Comparison of ENCODE assay signal across 1 cellular context in the genomic region with DNA sequence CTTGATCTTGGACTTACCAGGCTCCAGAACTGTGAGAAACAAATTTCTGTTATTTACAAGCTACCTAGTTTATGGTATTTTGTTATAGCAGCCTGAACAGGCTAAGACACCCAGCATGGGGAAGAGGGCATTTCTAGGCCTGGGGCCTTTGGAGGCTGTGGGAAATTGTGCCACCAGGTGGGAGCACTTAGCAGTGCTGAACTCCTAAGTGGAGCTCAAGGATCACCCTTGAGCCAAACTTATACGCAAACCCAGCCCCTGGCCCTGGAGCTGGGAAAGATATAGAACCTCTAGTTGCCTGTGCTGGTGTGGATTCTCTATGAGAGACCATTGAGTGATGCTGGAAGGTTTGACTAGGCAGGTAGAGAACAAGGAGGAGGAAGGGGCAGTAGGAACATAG.
TF ChIP-seq lines count a peak whose summit lies in the region.

No MANE protein-coding gene starts in this region.

TF ChIP-seq in H1, 55 proteins besides CTCF, POLR2A, EP300 and RAD21:
- TF ChIP-seq CHD2 (IDR thresholded peaks at IDR 0.05; ENCODE audit: low read length) (no peak), RNF2 (IDR thresholded peaks at IDR 0.05; ENCODE audit: borderline replicate concordance, low read depth, low read length, missing control alignments, poor library complexity, severe bottlenecking) (no peak), ZNF274 (IDR thresholded peaks at IDR 0.05; ENCODE audit: borderline replicate concordance, extremely low read depth, low read length) (no peak), SAP30 (IDR thresholded peaks at IDR 0.05; ENCODE audit: insufficient read depth, insufficient replicate concordance, low read length) (no peak), EGR1 (IDR thresholded peaks at IDR 0.05; ENCODE audit: borderline replicate concordance, low read depth, low read length) (no peak), SP2 (IDR thresholded peaks at IDR 0.05; ENCODE audit: low read length) (no peak), NRF1 (IDR thresholded peaks at IDR 0.05; ENCODE audit: low read depth, low read length) (no peak), EZH2 (IDR thresholded peaks at IDR 0.05; ENCODE audit: low read depth, low read length, severe bottlenecking) (no peak), SP4 (IDR thresholded peaks at IDR 0.05; ENCODE audit: low read length) (no peak)
- TF ChIP-seq, protein P1, sequence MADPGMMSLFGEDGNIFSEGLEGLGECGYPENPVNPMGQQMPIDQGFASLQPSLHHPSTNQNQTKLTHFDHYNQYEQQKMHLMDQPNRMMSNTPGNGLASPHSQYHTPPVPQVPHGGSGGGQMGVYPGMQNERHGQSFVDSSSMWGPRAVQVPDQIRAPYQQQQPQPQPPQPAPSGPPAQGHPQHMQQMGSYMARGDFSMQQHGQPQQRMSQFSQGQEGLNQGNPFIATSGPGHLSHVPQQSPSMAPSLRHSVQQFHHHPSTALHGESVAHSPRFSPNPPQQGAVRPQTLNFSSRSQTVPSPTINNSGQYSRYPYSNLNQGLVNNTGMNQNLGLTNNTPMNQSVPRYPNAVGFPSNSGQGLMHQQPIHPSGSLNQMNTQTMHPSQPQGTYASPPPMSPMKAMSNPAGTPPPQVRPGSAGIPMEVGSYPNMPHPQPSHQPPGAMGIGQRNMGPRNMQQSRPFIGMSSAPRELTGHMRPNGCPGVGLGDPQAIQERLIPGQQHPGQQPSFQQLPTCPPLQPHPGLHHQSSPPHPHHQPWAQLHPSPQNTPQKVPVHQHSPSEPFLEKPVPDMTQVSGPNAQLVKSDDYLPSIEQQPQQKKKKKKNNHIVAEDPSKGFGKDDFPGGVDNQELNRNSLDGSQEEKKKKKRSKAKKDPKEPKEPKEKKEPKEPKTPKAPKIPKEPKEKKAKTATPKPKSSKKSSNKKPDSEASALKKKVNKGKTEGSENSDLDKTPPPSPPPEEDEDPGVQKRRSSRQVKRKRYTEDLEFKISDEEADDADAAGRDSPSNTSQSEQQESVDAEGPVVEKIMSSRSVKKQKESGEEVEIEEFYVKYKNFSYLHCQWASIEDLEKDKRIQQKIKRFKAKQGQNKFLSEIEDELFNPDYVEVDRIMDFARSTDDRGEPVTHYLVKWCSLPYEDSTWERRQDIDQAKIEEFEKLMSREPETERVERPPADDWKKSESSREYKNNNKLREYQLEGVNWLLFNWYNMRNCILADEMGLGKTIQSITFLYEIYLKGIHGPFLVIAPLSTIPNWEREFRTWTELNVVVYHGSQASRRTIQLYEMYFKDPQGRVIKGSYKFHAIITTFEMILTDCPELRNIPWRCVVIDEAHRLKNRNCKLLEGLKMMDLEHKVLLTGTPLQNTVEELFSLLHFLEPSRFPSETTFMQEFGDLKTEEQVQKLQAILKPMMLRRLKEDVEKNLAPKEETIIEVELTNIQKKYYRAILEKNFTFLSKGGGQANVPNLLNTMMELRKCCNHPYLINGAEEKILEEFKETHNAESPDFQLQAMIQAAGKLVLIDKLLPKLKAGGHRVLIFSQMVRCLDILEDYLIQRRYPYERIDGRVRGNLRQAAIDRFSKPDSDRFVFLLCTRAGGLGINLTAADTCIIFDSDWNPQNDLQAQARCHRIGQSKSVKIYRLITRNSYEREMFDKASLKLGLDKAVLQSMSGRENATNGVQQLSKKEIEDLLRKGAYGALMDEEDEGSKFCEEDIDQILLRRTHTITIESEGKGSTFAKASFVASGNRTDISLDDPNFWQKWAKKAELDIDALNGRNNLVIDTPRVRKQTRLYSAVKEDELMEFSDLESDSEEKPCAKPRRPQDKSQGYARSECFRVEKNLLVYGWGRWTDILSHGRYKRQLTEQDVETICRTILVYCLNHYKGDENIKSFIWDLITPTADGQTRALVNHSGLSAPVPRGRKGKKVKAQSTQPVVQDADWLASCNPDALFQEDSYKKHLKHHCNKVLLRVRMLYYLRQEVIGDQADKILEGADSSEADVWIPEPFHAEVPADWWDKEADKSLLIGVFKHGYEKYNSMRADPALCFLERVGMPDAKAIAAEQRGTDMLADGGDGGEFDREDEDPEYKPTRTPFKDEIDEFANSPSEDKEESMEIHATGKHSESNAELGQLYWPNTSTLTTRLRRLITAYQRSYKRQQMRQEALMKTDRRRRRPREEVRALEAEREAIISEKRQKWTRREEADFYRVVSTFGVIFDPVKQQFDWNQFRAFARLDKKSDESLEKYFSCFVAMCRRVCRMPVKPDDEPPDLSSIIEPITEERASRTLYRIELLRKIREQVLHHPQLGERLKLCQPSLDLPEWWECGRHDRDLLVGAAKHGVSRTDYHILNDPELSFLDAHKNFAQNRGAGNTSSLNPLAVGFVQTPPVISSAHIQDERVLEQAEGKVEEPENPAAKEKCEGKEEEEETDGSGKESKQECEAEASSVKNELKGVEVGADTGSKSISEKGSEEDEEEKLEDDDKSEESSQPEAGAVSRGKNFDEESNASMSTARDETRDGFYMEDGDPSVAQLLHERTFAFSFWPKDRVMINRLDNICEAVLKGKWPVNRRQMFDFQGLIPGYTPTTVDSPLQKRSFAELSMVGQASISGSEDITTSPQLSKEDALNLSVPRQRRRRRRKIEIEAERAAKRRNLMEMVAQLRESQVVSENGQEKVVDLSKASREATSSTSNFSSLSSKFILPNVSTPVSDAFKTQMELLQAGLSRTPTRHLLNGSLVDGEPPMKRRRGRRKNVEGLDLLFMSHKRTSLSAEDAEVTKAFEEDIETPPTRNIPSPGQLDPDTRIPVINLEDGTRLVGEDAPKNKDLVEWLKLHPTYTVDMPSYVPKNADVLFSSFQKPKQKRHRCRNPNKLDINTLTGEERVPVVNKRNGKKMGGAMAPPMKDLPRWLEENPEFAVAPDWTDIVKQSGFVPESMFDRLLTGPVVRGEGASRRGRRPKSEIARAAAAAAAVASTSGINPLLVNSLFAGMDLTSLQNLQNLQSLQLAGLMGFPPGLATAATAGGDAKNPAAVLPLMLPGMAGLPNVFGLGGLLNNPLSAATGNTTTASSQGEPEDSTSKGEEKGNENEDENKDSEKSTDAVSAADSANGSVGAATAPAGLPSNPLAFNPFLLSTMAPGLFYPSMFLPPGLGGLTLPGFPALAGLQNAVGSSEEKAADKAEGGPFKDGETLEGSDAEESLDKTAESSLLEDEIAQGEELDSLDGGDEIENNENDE (IDR thresholded peaks at IDR 0.05; ENCODE audit: insufficient replicate concordance, low read length), result no peak
